Comparison of ENCODE assay signal across 12 cellular contexts in genomic region chrX:16212436-16212835, GRCh38. TPM values are rescaled to one million over a fixed set of nuclear protein-coding genes. Genes with fewer than 3 reads are reported as not detected.
DNase-seq lines count a peak whose midpoint lies in the region; ATAC-seq, FAIRE-seq and TF ChIP-seq lines count a peak whose summit lies in the region.
"Had no signal": no experiment of that assay in that cellular context is flagged by ENCODE, and none has a peak within 500 bp of the region (broad histone marks: within the 10 kb centered on the region; RNA-seq: fewer than 3 reads in every experiment).

No MANE protein-coding gene starts in this region.

- H3K27ac Mint-ChIP-seq in progenitor cell of endocrine pancreas = no peak overlapping the region
- H3K27ac Mint-ChIP-seq: B cell had no signal

- H3K27ac ChIP-seq in colonic mucosa = no peak overlapping the region
- H3K27ac ChIP-seq: ascending aorta had no signal

- H3K9me2 ChIP-seq in Loucy (replicated peaks; ENCODE audit: low read depth, low read length) = no peaks in the 10 kb centered on the region

- H3K36me3 Mint-ChIP-seq in progenitor cell of endocrine pancreas (ENCODE audit: insufficient read depth) = no peaks in the 10 kb centered on the region

- DNase-seq in NCI-H2107 treated with DMSO at 0.1 percent for 48 hours (lab: John Stamatoyannopoulos, UW; ENCODE audit: unreplicated experiment) = peak; percentile 6
- DNase-seq in NCI-H2107 (lab: John Stamatoyannopoulos, UW) = no peak
- no peak for DNase-seq in colonic mucosa
- no peak for DNase-seq in progenitor cell of endocrine pancreas (ENCODE audit: low spot score, unreplicated experiment)
- no peak for DNase-seq in GM12891 (ENCODE audit: insufficient read length, low spot score)
- no peak for DNase-seq in activated CD8-positive, alpha-beta memory T cell treated with anti-CD3 and anti-CD28 coated beads for 24 hours

- no peaks in the 10 kb centered on the region for H3K27me3 ChIP-seq in Loucy (ENCODE audit: insufficient read depth, low read length, poor library complexity, severe bottlenecking)
- no peaks in the 10 kb centered on the region for H3K27me3 ChIP-seq in colonic mucosa
- H3K27me3 ChIP-seq: ascending aorta had no signal

- ATAC-seq in GM18909 (IDR thresholded peaks at IDR 0.05; ENCODE audit: poor library complexity, unreplicated experiment) = no peak

- no peak for FAIRE-seq in GM12891 (lab: Jason Lieb, UNC)

- no peaks in the 10 kb centered on the region for H3K9me3 ChIP-seq in Loucy (ENCODE audit: insufficient read depth, low read depth, low read length)
- no peaks in the 10 kb centered on the region for H3K9me3 ChIP-seq in colonic mucosa
- H3K9me3 ChIP-seq: ascending aorta had no signal

- H3K4me3 ChIP-seq in Loucy (ENCODE audit: low read length, poor library complexity, severe bottlenecking) = no peak overlapping the region
- no peak overlapping the region for H3K4me3 ChIP-seq in colonic mucosa
- H3K4me3 ChIP-seq: ascending aorta had no signal

- H3K9me3 Mint-ChIP-seq in progenitor cell of endocrine pancreas (ENCODE audit: low read depth) = no peaks in the 10 kb centered on the region

- no peaks in the 10 kb centered on the region for H3F3A ChIP-seq in Loucy (ENCODE audit: low read depth)

- H3K9ac ChIP-seq in Loucy (ENCODE audit: low read depth, low read length, poor library complexity, severe bottlenecking) (no peak overlapping the region), colonic mucosa (ENCODE audit: low read depth in 2 of 2, low read length in 2 of 2) (no peak overlapping the region)

- TF ChIP-seq CTCF in Loucy (conservative IDR thresholded peaks at IDR 0.05; ENCODE audit: low read length) (peak; percentile 44), colonic mucosa (IDR thresholded peaks at IDR 0.05) (peak; percentile 33), progenitor cell of endocrine pancreas (IDR thresholded peaks at IDR 0.05; ENCODE audit: unreplicated experiment) (peak; percentile 46)

- intact Hi-C loops in colonic mucosa (cut with DNase I) = no loop called here

- H3K4me1 ChIP-seq in Loucy (ENCODE audit: insufficient read depth, low read length, poor library complexity, severe bottlenecking) (no peaks in the 10 kb centered on the region), colonic mucosa (no peaks in the 10 kb centered on the region)
- H3K4me1 ChIP-seq: ascending aorta had no signal

- no peaks in the 10 kb centered on the region for H3K27me3 Mint-ChIP-seq in progenitor cell of endocrine pancreas
- H3K27me3 Mint-ChIP-seq: B cell had no signal

- H4K20me1 ChIP-seq in Loucy (ENCODE audit: insufficient read depth, low read length, poor library complexity, severe bottlenecking) = no peaks in the 10 kb centered on the region

- H3K4me2 ChIP-seq in Loucy (ENCODE audit: low read depth, low read length, poor library complexity, severe bottlenecking) = no peak overlapping the region

- H3K4me1 Mint-ChIP-seq in progenitor cell of endocrine pancreas (ENCODE audit: low read depth) = peaks cover 8% of the 10 kb centered on the region
- H3K4me1 Mint-ChIP-seq: B cell had no signal

- no peaks in the 10 kb centered on the region for H3K36me3 ChIP-seq in Loucy (ENCODE audit: insufficient read depth, low read length)
- H3K36me3 ChIP-seq in colonic mucosa = no peaks in the 10 kb centered on the region
- H3K36me3 ChIP-seq: ascending aorta had no signal

- H3K79me2 ChIP-seq in Loucy (ENCODE audit: insufficient read depth, low read length) = no peaks in the 10 kb centered on the region

- no peak overlapping the region for H3K4me3 Mint-ChIP-seq in progenitor cell of endocrine pancreas (ENCODE audit: low read depth)
- H3K4me3 Mint-ChIP-seq: B cell had no signal

- TF ChIP-seq POLR2A in GM12891 (IDR thresholded peaks at IDR 0.05; ENCODE audit: low read depth, low read length) = no peak

- H2AFZ ChIP-seq in Loucy (ENCODE audit: low read length) = no peak overlapping the region

TF ChIP-seq in GM12891, 5 proteins besides CTCF, POLR2A, EP300 and RAD21:
- no peak for TF ChIP-seq PAX5 (IDR thresholded peaks at IDR 0.05; ENCODE audit: insufficient read depth, low read length, severe bottlenecking)
- TF ChIP-seq SPI1 (IDR thresholded peaks at IDR 0.05; ENCODE audit: low read depth, low read length) = no peak
- TF ChIP-seq POLR2AphosphoS5 (IDR thresholded peaks at IDR 0.05; ENCODE audit: low read depth, low read length) = no peak
- TF ChIP-seq TAF1 (IDR thresholded peaks at IDR 0.05; ENCODE audit: low read depth, low read length) = no peak
- TF ChIP-seq POU2F2 (IDR thresholded peaks at IDR 0.05; ENCODE audit: low read depth, low read length) = no peak

RNA-seq across cellular contexts. Expression of gene MAGEB17, which starts 45.2 kb away (rescaled TPM):
- total RNA-seq in colonic mucosa = not detected
- 0.19 and 0.27 TPM in 2 replicates for total RNA-seq in progenitor cell of endocrine pancreas
- polyA plus RNA-seq in GM12891 (2012; ENCODE audit: low read depth, missing spikeins) = not detected
- total RNA-seq: ascending aorta; B cell; LHCN-M2; T-helper 2 cell treated with Interferon-gamma antibody and Interleukin-4, amounts not matched to agents 100 ng/mL and 5 ng/mL, for 36 hours had no signal
